Comparison of ENCODE assay signal across 10 cellular contexts in the genomic region with DNA sequence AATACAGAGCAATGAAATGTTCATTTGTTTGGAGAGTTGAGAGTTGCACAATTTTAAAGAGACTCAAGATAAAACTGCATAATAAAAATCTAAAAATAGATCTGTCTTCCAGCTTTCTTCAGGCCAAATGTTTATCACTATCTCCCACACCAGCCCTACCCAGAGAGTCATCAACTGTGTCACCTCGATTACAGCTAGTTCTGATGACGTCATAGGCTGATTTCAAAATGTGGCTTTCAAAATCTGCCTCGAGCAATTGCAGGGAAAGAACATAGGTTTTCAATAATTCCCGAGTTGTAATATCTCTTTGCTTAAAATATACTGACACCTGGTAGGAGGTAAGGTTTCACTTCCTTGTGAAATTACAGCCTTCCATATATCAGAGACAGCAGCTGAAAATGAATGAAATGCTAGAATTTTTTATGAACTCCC.
DNase-seq lines count a peak whose midpoint lies in the region; ATAC-seq and TF ChIP-seq lines count a peak whose summit lies in the region.
"Had no signal": no experiment of that assay in that cellular context is flagged by ENCODE, and none has a peak within 500 bp of the region (broad histone marks: within the 10 kb centered on the region; RNA-seq: fewer than 3 reads in every experiment).

No MANE protein-coding gene starts in this region.

- ATAC-seq in activated CD8-positive, alpha-beta T cell treated with anti-CD3 and anti-CD28 coated beads, Interleukin-2, amount 10 ng/mL, durations not matched to agents 7 days and 5 days = no peak
- ATAC-seq in activated CD8-positive, alpha-beta T cell treated with anti-CD3 and anti-CD28 coated beads for 36 hours = no peak
- ATAC-seq in aorta (ENCODE audit: low FRiP score) = peak; percentile 84

- intact Hi-C loops in activated CD8-positive, alpha-beta T cell treated with anti-CD3 and anti-CD28 coated beads for 36 hours (cut with micrococcal nuclease) = no loop called here
- intact Hi-C loops in lower leg skin (cut with DNase I; ENCODE audit: low total_unique reads) (no loop called here), aorta (cut with DNase I) (loop anchor here in 1 of 2 donors (10.0 kb wide), 2 partner anchors 161 to 211 kb away; no protein-coding TSS in a partner anchor)

- no peaks in the 10 kb centered on the region for H3K4me1 ChIP-seq in aorta (ENCODE audit: control insufficient read depth in 1 of 2, insufficient read depth in 2 of 2, low read length in 2 of 2)

- in situ Hi-C loops in astrocyte of the spinal cord (cut with HindIII; ENCODE audit: low sequenced_read_pairs) = no loop called here

- no peak overlapping the region for H3K27ac ChIP-seq in aorta (ENCODE audit: low read depth in 1 of 2, low read length in 2 of 2)

- H3K27me3 ChIP-seq in aorta (ENCODE audit: control insufficient read depth in 1 of 2, insufficient read depth in 2 of 2, low read length in 1 of 2) = no peaks in the 10 kb centered on the region
- H3K27me3 ChIP-seq: upper lobe of left lung had no signal

- POLR2A ChIA-PET in activated CD8-positive, alpha-beta T cell treated with anti-CD3 and anti-CD28 coated beads, Interleukin-2, amount 10 ng/mL, durations not matched to agents 7 days and 5 days (lab: Charles Lee) = no interaction called here
- POLR2A ChIA-PET in activated CD8-positive, alpha-beta T cell treated with anti-CD3 and anti-CD28 coated beads for 36 hours (lab: Charles Lee) = no interaction called here

- TF ChIP-seq POLR2A in lower leg skin (IDR thresholded peaks at IDR 0.05) = no peak

- H3K4me3 ChIP-seq in astrocyte of the spinal cord (ENCODE audit: low read depth, low read length) (no peak overlapping the region), lower leg skin (ENCODE audit: low read depth, poor library complexity, severe bottlenecking) (no peak overlapping the region), aorta (ENCODE audit: low read length in 2 of 2) (no peak overlapping the region)
- H3K4me3 ChIP-seq: upper lobe of left lung had no signal

- H3K4me3 Mint-ChIP-seq in activated CD8-positive, alpha-beta T cell treated with anti-CD3 and anti-CD28 coated beads, Interleukin-2, amount 10 ng/mL, durations not matched to agents 7 days and 5 days = no peak overlapping the region
- H3K4me3 Mint-ChIP-seq in activated CD8-positive, alpha-beta T cell treated with anti-CD3 and anti-CD28 coated beads for 36 hours = no peak overlapping the region
- H3K4me3 Mint-ChIP-seq: activated CD4-positive, alpha-beta T cell treated with anti-CD3 and anti-CD28 coated beads, Interleukin-2, amount 10 ng/mL, durations not matched to agents 24 days and 14 days had no signal

- H3K27ac Mint-ChIP-seq in activated CD8-positive, alpha-beta T cell treated with anti-CD3 and anti-CD28 coated beads, Interleukin-2, amount 10 ng/mL, durations not matched to agents 7 days and 5 days = no peak overlapping the region
- H3K27ac Mint-ChIP-seq in activated CD8-positive, alpha-beta T cell treated with anti-CD3 and anti-CD28 coated beads for 36 hours = no peak overlapping the region

- peak; percentile 17 for DNase-seq in activated CD8-positive, alpha-beta T cell treated with anti-CD3 and anti-CD28 coated beads, Interleukin-2, amount 10 ng/mL, durations not matched to agents 7 days and 5 days
- DNase-seq in activated CD8-positive, alpha-beta T cell treated with anti-CD3 and anti-CD28 coated beads for 36 hours = no peak
- DNase-seq in astrocyte of the spinal cord (ENCODE audit: low read depth, low spot score) (peak; percentile 34), lower leg skin (ENCODE audit: low spot score in 2 of 2) (peak; percentile 45 to 76), aorta (no peak), GM19238 (ENCODE audit: insufficient read length, low spot score) (no peak), COR-L47 (lab: John Stamatoyannopoulos, UW) (no peak)
- no peak for DNase-seq in stimulated activated naive CD4-positive, alpha-beta T cell treated with Interleukin-2 at 50 U/mL for 16 hours (lab: John Stamatoyannopoulos, UW)
- DNase-seq: activated CD4-positive, alpha-beta T cell treated with anti-CD3 and anti-CD28 coated beads, Interleukin-2, amount 10 ng/mL, durations not matched to agents 24 days and 14 days had no signal

- no peaks in the 10 kb centered on the region for H3K9me3 ChIP-seq in aorta (ENCODE audit: control insufficient read depth, low read length)
- H3K9me3 ChIP-seq: upper lobe of left lung had no signal

- no peaks in the 10 kb centered on the region for H3K9me3 Mint-ChIP-seq in activated CD8-positive, alpha-beta T cell treated with anti-CD3 and anti-CD28 coated beads, Interleukin-2, amount 10 ng/mL, durations not matched to agents 7 days and 5 days (ENCODE audit: insufficient read depth)
- no peaks in the 10 kb centered on the region for H3K9me3 Mint-ChIP-seq in activated CD8-positive, alpha-beta T cell treated with anti-CD3 and anti-CD28 coated beads for 36 hours

- H3K36me3 ChIP-seq in aorta (ENCODE audit: control insufficient read depth in 1 of 2, insufficient read depth in 2 of 2, low read length in 1 of 2) = no peaks in the 10 kb centered on the region
- H3K36me3 ChIP-seq: upper lobe of left lung had no signal

- TF ChIP-seq CTCF in activated CD8-positive, alpha-beta T cell treated with anti-CD3 and anti-CD28 coated beads for 36 hours (IDR thresholded peaks at IDR 0.05) = no peak
- TF ChIP-seq CTCF in astrocyte of the spinal cord (IDR thresholded peaks at IDR 0.05; ENCODE audit: low read depth, low read length) (no peak), lower leg skin (IDR thresholded peaks at IDR 0.05) (no peak)

- H3K36me3 Mint-ChIP-seq in activated CD8-positive, alpha-beta T cell treated with anti-CD3 and anti-CD28 coated beads, Interleukin-2, amount 10 ng/mL, durations not matched to agents 7 days and 5 days (ENCODE audit: low read depth) = no peaks in the 10 kb centered on the region
- H3K36me3 Mint-ChIP-seq in activated CD8-positive, alpha-beta T cell treated with anti-CD3 and anti-CD28 coated beads for 36 hours (ENCODE audit: low read depth) = no peaks in the 10 kb centered on the region

- peaks cover 2% of the 10 kb centered on the region for H3K4me1 Mint-ChIP-seq in activated CD8-positive, alpha-beta T cell treated with anti-CD3 and anti-CD28 coated beads, Interleukin-2, amount 10 ng/mL, durations not matched to agents 7 days and 5 days (ENCODE audit: low read depth)
- peaks cover 7% of the 10 kb centered on the region for H3K4me1 Mint-ChIP-seq in activated CD8-positive, alpha-beta T cell treated with anti-CD3 and anti-CD28 coated beads for 36 hours (ENCODE audit: low read depth)

- CTCF ChIA-PET in activated CD8-positive, alpha-beta T cell treated with anti-CD3 and anti-CD28 coated beads, Interleukin-2, amount 10 ng/mL, durations not matched to agents 7 days and 5 days (lab: Charles Lee) = no interaction called here
- CTCF ChIA-PET in activated CD8-positive, alpha-beta T cell treated with anti-CD3 and anti-CD28 coated beads for 36 hours (lab: Charles Lee) = no interaction called here

- H3K27me3 Mint-ChIP-seq in activated CD8-positive, alpha-beta T cell treated with anti-CD3 and anti-CD28 coated beads, Interleukin-2, amount 10 ng/mL, durations not matched to agents 7 days and 5 days (ENCODE audit: low read depth) = no peaks in the 10 kb centered on the region
- H3K27me3 Mint-ChIP-seq in activated CD8-positive, alpha-beta T cell treated with anti-CD3 and anti-CD28 coated beads for 36 hours = no peaks in the 10 kb centered on the region
- H3K27me3 Mint-ChIP-seq: activated CD4-positive, alpha-beta T cell treated with anti-CD3 and anti-CD28 coated beads, Interleukin-2, amount 10 ng/mL, durations not matched to agents 24 days and 14 days had no signal

- WGBS in lower leg skin, 2 donors = 9 to 11% methylated on average over 4 of the region's 4 CpGs
- 2 to 3% methylated on average over 4 of the region's 4 CpGs for WGBS in aorta, 2 donors

Comparison
In these comparisons a context has a peak if more than half of its experiments do, and no peak if none do; other contexts are left out.
1. DNase-seq: peak in activated CD8-positive, alpha-beta T cell treated with anti-CD3 and anti-CD28 coated beads, Interleukin-2, amount 10 ng/mL, durations not matched to agents 7 days and 5 days (single experiment), astrocyte of the spinal cord (single experiment) and lower leg skin (2 of 2); none in activated CD8-positive, alpha-beta T cell treated with anti-CD3 and anti-CD28 coated beads for 36 hours (single experiment), aorta (0 of 2), stimulated activated naive CD4-positive, alpha-beta T cell treated with Interleukin-2 at 50 U/mL for 16 hours (single experiment), GM19238 (single experiment) and COR-L47 (single experiment).